ENCODE assay signal across 1 cellular context in the genomic region with DNA sequence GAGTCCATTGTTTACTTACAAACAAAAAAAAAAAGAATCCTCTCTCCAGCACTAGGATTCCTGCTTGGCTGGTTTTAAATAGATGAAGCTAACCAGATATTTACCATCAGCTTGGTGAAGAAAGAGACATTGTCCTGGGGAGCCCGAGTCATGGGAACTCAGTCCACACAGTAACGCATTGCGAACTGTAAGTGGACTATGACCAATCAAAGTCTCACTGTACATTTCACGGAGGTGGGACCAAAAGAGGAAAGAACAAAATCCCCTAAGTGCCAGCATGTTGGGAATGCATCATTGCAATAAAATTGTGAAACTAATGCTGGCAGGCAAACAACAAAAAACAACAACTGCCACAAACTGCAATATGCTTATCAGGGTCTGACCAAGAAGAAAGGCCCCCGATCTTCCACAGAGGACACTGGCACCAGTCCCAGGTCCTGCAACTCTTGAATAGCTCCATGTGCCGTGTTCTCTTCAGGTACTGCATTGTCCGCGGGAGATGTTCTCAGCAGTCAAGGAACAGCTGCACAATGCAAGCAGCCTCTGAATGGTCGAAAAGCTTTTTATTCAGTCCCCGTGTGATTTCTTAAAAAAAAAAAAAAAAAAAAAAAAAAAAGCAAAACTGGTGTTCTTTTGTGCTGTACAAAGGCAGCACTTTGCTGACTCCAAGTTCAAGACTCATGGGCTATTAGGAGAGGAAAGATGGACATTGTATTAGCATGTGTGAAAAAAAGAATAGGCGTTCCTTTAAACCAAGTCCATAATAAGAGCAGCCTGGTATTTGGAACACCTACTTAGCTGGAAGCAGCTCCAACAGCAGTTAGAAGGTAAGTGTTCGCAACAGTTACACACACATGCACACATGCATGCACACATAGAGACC.
TF ChIP-seq lines count a peak whose summit lies in the region.

No MANE protein-coding gene starts in this region.

TF ChIP-seq in HepG2, 621 proteins besides CTCF, POLR2A, EP300 and RAD21 (continued from another document and continues in another):
- TF ChIP-seq MIER2 (CRISPR knock-in tag; IDR thresholded peaks at IDR 0.05) (no peak; the same call in 1 of the 2 replicates), ZBTB7B (CRISPR knock-in tag; IDR thresholded peaks at IDR 0.05) (no peak), IRF2 (CRISPR knock-in tag; IDR thresholded peaks at IDR 0.05) (peak; percentile 76), CREM (IDR thresholded peaks at IDR 0.05) (peak; percentile 46; the same call in 1 of the 2 replicates), CREM (CRISPR knock-in tag; IDR thresholded peaks at IDR 0.05) (no peak), FOXC1 (CRISPR knock-in tag; IDR thresholded peaks at IDR 0.05; ENCODE audit: borderline replicate concordance) (no peak), ZNF563 (CRISPR knock-in tag; IDR thresholded peaks at IDR 0.05) (no peak), RFX3 (CRISPR knock-in tag; IDR thresholded peaks at IDR 0.05) (no peak), ZBTB38 (CRISPR knock-in tag; IDR thresholded peaks at IDR 0.05) (no peak), THAP11 (CRISPR knock-in tag; IDR thresholded peaks at IDR 0.05) (peak; percentile 56), ZBTB42 (CRISPR knock-in tag; IDR thresholded peaks at IDR 0.05) (no peak), ZNF777 (CRISPR knock-in tag; IDR thresholded peaks at IDR 0.05) (no peak), YEATS4 (CRISPR knock-in tag; IDR thresholded peaks at IDR 0.05; ENCODE audit: borderline replicate concordance) (no peak), MAF1 (CRISPR knock-in tag; IDR thresholded peaks at IDR 0.05; ENCODE audit: borderline replicate concordance) (no peak), ELF3 (CRISPR knock-in tag; IDR thresholded peaks at IDR 0.05) (peak; percentile 66), ZNF598 (CRISPR knock-in tag; IDR thresholded peaks at IDR 0.05; ENCODE audit: borderline replicate concordance) (no peak), ZNF333 (CRISPR knock-in tag; IDR thresholded peaks at IDR 0.05; ENCODE audit: borderline replicate concordance) (no peak), KLF15 (CRISPR knock-in tag; IDR thresholded peaks at IDR 0.05; ENCODE audit: borderline replicate concordance) (no peak), U2AF2 (IDR thresholded peaks at IDR 0.05; ENCODE audit: low read depth, low read length) (no peak), ZZZ3 (CRISPR knock-in tag; IDR thresholded peaks at IDR 0.05; ENCODE audit: borderline replicate concordance) (no peak), HNRNPK (IDR thresholded peaks at IDR 0.05; ENCODE audit: low read depth, low read length, poor library complexity, severe bottlenecking) (no peak), ZNF703 (CRISPR knock-in tag; IDR thresholded peaks at IDR 0.05; ENCODE audit: borderline replicate concordance) (no peak), RBM39 (IDR thresholded peaks at IDR 0.05; ENCODE audit: low read depth, low read length, poor library complexity, severe bottlenecking) (no peak), FOSL1 (CRISPR knock-in tag; IDR thresholded peaks at IDR 0.05; ENCODE audit: borderline replicate concordance) (no peak), TBL1XR1 (IDR thresholded peaks at IDR 0.05; ENCODE audit: borderline replicate concordance, low read length, partially characterized antibody) (no peak), ASH2L (IDR thresholded peaks at IDR 0.05; ENCODE audit: insufficient read length, low read depth, low read length) (no peak), CBX1 (IDR thresholded peaks at IDR 0.05; ENCODE audit: low read depth) (no peak), ZNF839 (CRISPR knock-in tag; IDR thresholded peaks at IDR 0.05; ENCODE audit: borderline replicate concordance) (no peak), TBX3 (IDR thresholded peaks at IDR 0.05; ENCODE audit: borderline replicate concordance) (no peak), ZNF136 (CRISPR knock-in tag; IDR thresholded peaks at IDR 0.05; ENCODE audit: low read depth) (no peak), ISL2 (CRISPR knock-in tag; IDR thresholded peaks at IDR 0.05) (peak; percentile 83), ZNF724P (CRISPR knock-in tag; IDR thresholded peaks at IDR 0.05; ENCODE audit: borderline replicate concordance) (no peak), ZNF253 (CRISPR knock-in tag; IDR thresholded peaks at IDR 0.05; ENCODE audit: borderline replicate concordance) (no peak), POGZ (CRISPR knock-in tag; IDR thresholded peaks at IDR 0.05) (peak; percentile 61; the same call in 1 of the 2 replicates), RELA (CRISPR knock-in tag; IDR thresholded peaks at IDR 0.05) (no peak), RXRB (CRISPR knock-in tag; IDR thresholded peaks at IDR 0.05; ENCODE audit: borderline replicate concordance) (peak; percentile 68; the same call in 1 of the 2 replicates), ZFY (CRISPR knock-in tag; IDR thresholded peaks at IDR 0.05) (no peak), SIN3B (IDR thresholded peaks at IDR 0.05; ENCODE audit: low read length) (no peak), NBN (conservative IDR thresholded peaks at IDR 0.05) (no peak), EEA1 (CRISPR knock-in tag; IDR thresholded peaks at IDR 0.05; ENCODE audit: borderline replicate concordance) (no peak), U2AF1 (optimal IDR thresholded peaks at IDR 0.05; ENCODE audit: low read depth, low read length) (no peak)
- TF ChIP-seq, protein P1, sequence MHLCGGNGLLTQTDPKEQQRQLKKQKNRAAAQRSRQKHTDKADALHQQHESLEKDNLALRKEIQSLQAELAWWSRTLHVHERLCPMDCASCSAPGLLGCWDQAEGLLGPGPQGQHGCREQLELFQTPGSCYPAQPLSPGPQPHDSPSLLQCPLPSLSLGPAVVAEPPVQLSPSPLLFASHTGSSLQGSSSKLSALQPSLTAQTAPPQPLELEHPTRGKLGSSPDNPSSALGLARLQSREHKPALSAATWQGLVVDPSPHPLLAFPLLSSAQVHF (CRISPR knock-in tag; IDR thresholded peaks at IDR 0.05), result no peak
- TF ChIP-seq, protein P2, sequence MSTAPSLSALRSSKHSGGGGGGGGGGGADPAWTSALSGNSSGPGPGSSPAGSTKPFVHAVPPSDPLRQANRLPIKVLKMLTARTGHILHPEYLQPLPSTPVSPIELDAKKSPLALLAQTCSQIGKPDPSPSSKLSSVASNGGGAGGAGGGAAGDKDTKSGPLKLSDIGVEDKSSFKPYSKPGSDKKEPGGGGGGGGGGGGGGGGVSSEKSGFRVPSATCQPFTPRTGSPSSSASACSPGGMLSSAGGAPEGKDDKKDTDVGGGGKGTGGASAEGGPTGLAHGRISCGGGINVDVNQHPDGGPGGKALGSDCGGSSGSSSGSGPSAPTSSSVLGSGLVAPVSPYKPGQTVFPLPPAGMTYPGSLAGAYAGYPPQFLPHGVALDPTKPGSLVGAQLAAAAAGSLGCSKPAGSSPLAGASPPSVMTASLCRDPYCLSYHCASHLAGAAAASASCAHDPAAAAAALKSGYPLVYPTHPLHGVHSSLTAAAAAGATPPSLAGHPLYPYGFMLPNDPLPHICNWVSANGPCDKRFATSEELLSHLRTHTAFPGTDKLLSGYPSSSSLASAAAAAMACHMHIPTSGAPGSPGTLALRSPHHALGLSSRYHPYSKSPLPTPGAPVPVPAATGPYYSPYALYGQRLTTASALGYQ (CRISPR knock-in tag; IDR thresholded peaks at IDR 0.05), result no peak
- TF ChIP-seq, protein P3, sequence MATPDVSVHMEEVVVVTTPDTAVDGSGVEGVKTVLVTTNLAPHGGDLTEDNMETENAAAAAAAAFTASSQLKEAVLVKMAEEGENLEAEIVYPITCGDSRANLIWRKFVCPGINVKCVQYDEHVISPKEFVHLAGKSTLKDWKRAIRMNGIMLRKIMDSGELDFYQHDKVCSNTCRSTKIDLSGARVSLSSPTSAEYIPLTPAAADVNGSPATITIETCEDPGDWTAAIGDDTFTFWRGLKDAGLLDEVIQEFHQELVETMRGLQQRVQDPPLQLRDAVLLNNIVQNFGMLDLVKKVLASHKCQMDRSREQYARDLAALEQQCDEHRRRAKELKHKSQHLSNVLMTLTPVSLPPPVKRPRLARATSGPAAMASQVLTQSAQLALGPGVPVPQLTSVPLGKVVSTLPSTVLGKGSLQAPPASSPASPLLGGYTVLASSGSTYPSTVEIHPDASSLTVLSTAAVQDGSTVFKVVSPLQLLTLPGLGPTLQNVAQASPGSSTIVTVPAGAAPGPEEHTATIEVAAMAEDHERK (CRISPR knock-in tag; IDR thresholded peaks at IDR 0.05; ENCODE audit: low read depth), result no peak
- TF ChIP-seq, protein P4, sequence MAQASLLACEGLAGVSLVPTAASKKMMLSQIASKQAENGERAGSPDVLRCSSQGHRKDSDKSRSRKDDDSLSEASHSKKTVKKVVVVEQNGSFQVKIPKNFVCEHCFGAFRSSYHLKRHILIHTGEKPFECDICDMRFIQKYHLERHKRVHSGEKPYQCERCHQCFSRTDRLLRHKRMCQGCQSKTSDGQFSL (CRISPR knock-in tag; IDR thresholded peaks at IDR 0.05), result no peak
- TF ChIP-seq, protein P5, sequence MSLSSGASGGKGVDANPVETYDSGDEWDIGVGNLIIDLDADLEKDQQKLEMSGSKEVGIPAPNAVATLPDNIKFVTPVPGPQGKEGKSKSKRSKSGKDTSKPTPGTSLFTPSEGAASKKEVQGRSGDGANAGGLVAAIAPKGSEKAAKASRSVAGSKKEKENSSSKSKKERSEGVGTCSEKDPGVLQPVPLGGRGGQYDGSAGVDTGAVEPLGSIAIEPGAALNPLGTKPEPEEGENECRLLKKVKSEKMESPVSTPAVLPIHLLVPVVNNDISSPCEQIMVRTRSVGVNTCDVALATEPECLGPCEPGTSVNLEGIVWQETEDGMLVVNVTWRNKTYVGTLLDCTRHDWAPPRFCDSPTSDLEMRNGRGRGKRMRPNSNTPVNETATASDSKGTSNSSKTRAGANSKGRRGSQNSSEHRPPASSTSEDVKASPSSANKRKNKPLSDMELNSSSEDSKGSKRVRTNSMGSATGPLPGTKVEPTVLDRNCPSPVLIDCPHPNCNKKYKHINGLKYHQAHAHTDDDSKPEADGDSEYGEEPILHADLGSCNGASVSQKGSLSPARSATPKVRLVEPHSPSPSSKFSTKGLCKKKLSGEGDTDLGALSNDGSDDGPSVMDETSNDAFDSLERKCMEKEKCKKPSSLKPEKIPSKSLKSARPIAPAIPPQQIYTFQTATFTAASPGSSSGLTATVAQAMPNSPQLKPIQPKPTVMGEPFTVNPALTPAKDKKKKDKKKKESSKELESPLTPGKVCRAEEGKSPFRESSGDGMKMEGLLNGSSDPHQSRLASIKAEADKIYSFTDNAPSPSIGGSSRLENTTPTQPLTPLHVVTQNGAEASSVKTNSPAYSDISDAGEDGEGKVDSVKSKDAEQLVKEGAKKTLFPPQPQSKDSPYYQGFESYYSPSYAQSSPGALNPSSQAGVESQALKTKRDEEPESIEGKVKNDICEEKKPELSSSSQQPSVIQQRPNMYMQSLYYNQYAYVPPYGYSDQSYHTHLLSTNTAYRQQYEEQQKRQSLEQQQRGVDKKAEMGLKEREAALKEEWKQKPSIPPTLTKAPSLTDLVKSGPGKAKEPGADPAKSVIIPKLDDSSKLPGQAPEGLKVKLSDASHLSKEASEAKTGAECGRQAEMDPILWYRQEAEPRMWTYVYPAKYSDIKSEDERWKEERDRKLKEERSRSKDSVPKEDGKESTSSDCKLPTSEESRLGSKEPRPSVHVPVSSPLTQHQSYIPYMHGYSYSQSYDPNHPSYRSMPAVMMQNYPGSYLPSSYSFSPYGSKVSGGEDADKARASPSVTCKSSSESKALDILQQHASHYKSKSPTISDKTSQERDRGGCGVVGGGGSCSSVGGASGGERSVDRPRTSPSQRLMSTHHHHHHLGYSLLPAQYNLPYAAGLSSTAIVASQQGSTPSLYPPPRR (CRISPR knock-in tag; IDR thresholded peaks at IDR 0.05; ENCODE audit: borderline replicate concordance), result peak; percentile 68; the same call in 1 of the 2 replicates
- TF ChIP-seq, protein P6, sequence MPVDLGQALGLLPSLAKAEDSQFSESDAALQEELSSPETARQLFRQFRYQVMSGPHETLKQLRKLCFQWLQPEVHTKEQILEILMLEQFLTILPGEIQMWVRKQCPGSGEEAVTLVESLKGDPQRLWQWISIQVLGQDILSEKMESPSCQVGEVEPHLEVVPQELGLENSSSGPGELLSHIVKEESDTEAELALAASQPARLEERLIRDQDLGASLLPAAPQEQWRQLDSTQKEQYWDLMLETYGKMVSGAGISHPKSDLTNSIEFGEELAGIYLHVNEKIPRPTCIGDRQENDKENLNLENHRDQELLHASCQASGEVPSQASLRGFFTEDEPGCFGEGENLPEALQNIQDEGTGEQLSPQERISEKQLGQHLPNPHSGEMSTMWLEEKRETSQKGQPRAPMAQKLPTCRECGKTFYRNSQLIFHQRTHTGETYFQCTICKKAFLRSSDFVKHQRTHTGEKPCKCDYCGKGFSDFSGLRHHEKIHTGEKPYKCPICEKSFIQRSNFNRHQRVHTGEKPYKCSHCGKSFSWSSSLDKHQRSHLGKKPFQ (CRISPR knock-in tag; IDR thresholded peaks at IDR 0.05; ENCODE audit: insufficient replicate concordance), result no peak
- TF ChIP-seq, protein P7, sequence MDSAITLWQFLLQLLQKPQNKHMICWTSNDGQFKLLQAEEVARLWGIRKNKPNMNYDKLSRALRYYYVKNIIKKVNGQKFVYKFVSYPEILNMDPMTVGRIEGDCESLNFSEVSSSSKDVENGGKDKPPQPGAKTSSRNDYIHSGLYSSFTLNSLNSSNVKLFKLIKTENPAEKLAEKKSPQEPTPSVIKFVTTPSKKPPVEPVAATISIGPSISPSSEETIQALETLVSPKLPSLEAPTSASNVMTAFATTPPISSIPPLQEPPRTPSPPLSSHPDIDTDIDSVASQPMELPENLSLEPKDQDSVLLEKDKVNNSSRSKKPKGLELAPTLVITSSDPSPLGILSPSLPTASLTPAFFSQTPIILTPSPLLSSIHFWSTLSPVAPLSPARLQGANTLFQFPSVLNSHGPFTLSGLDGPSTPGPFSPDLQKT (CRISPR knock-in tag; IDR thresholded peaks at IDR 0.05; ENCODE audit: borderline replicate concordance), result no peak
- TF ChIP-seq, protein P8, sequence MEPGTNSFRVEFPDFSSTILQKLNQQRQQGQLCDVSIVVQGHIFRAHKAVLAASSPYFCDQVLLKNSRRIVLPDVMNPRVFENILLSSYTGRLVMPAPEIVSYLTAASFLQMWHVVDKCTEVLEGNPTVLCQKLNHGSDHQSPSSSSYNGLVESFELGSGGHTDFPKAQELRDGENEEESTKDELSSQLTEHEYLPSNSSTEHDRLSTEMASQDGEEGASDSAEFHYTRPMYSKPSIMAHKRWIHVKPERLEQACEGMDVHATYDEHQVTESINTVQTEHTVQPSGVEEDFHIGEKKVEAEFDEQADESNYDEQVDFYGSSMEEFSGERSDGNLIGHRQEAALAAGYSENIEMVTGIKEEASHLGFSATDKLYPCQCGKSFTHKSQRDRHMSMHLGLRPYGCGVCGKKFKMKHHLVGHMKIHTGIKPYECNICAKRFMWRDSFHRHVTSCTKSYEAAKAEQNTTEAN (CRISPR knock-in tag; conservative IDR thresholded peaks at IDR 0.05), result 0 out of 2 replicates have a peak, but pooled peaks have one; percentile 37
- TF ChIP-seq, protein P9, sequence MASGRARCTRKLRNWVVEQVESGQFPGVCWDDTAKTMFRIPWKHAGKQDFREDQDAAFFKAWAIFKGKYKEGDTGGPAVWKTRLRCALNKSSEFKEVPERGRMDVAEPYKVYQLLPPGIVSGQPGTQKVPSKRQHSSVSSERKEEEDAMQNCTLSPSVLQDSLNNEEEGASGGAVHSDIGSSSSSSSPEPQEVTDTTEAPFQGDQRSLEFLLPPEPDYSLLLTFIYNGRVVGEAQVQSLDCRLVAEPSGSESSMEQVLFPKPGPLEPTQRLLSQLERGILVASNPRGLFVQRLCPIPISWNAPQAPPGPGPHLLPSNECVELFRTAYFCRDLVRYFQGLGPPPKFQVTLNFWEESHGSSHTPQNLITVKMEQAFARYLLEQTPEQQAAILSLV (CRISPR knock-in tag; IDR thresholded peaks at IDR 0.05; ENCODE audit: borderline replicate concordance), result no peak
- TF ChIP-seq, protein P10, sequence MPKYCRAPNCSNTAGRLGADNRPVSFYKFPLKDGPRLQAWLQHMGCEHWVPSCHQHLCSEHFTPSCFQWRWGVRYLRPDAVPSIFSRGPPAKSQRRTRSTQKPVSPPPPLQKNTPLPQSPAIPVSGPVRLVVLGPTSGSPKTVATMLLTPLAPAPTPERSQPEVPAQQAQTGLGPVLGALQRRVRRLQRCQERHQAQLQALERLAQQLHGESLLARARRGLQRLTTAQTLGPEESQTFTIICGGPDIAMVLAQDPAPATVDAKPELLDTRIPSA (CRISPR knock-in tag; IDR thresholded peaks at IDR 0.05; ENCODE audit: borderline replicate concordance), result no peak
